Comparison of ENCODE assay signal across 11 cellular contexts in genomic region chr4:148926861-148927260, GRCh38.
DNase-seq lines count a peak whose midpoint lies in the region; ATAC-seq and TF ChIP-seq lines count a peak whose summit lies in the region.
"Had no signal": no experiment of that assay in that cellular context is flagged by ENCODE, and none has a peak within 500 bp of the region (broad histone marks: within the 10 kb centered on the region; RNA-seq: fewer than 3 reads in every experiment).

No MANE protein-coding gene starts in this region.

- ATAC-seq in T-helper 17 cell, result no peak
- ATAC-seq in activated CD8-positive, alpha-beta T cell treated with anti-CD3 and anti-CD28 coated beads, Interleukin-2, amount 10 ng/mL, durations not matched to agents 7 days and 5 days, result no peak
- ATAC-seq: HepG2 had no signal

- H3K4me3 ChIP-seq in BE2C (ENCODE audit: low read depth, low read length) (no peak overlapping the region), cardiac fibroblast (replicated peaks in 1 of 2; ENCODE audit: low read depth in 2 of 2, low read length in 2 of 2) (no peak overlapping the region), mesendoderm (ENCODE audit: low read length) (no peak overlapping the region)
- no peak overlapping the region for H3K4me3 ChIP-seq in CD4-positive, alpha-beta memory T cell (ENCODE audit: low read length in 2 of 2)

- no peak overlapping the region for H3K56ac ChIP-seq in mesendoderm (ENCODE audit: low read length)

- no peak overlapping the region for H4K5ac ChIP-seq in mesendoderm (ENCODE audit: low read length)

- no peaks in the 10 kb centered on the region for H3K27me3 Mint-ChIP-seq in CD4-positive, alpha-beta memory T cell
- H3K27me3 Mint-ChIP-seq in T-helper 17 cell, result no peaks in the 10 kb centered on the region
- H3K27me3 Mint-ChIP-seq in activated CD8-positive, alpha-beta T cell treated with anti-CD3 and anti-CD28 coated beads, Interleukin-2, amount 10 ng/mL, durations not matched to agents 7 days and 5 days (ENCODE audit: low read depth), result no peaks in the 10 kb centered on the region

- CTCF ChIA-PET in CD4-positive, alpha-beta memory T cell (lab: Charles Lee; ENCODE audit: partially characterized antibody), result no interaction called here
- CTCF ChIA-PET in activated CD8-positive, alpha-beta T cell treated with anti-CD3 and anti-CD28 coated beads, Interleukin-2, amount 10 ng/mL, durations not matched to agents 7 days and 5 days (lab: Charles Lee), result no interaction called here

- H3K9me3 ChIP-seq in BE2C, result no peaks in the 10 kb centered on the region
- H3K9me3 ChIP-seq in CD4-positive, alpha-beta memory T cell (ENCODE audit: control insufficient read depth in 1 of 2, low read length in 2 of 2), result no peaks in the 10 kb centered on the region
- H3K9me3 ChIP-seq in T-helper 17 cell (ENCODE audit: control insufficient read depth, low read length, poor library complexity, severe bottlenecking), result peaks cover 5% of the 10 kb centered on the region

- no peaks in the 10 kb centered on the region for H3K4me1 Mint-ChIP-seq in CD4-positive, alpha-beta memory T cell
- no peaks in the 10 kb centered on the region for H3K4me1 Mint-ChIP-seq in T-helper 17 cell
- H3K4me1 Mint-ChIP-seq in activated CD8-positive, alpha-beta T cell treated with anti-CD3 and anti-CD28 coated beads, Interleukin-2, amount 10 ng/mL, durations not matched to agents 7 days and 5 days (ENCODE audit: low read depth), result no peaks in the 10 kb centered on the region

- no peak overlapping the region for H2BK15ac ChIP-seq in mesendoderm (replicated peaks; ENCODE audit: low read depth)

- WGBS in mesendoderm (ENCODE audit: extremely low coverage, insufficient coverage, low lambda C conversion rate), result no CpG with 5 or more reads among the region's 1 CpG

- no peak overlapping the region for H4K8ac ChIP-seq in mesendoderm (ENCODE audit: low read depth, low read length)

- H3K27ac Mint-ChIP-seq in CD4-positive, alpha-beta memory T cell, result no peak overlapping the region
- H3K27ac Mint-ChIP-seq in T-helper 17 cell, result no peak overlapping the region
- no peak overlapping the region for H3K27ac Mint-ChIP-seq in activated CD8-positive, alpha-beta T cell treated with anti-CD3 and anti-CD28 coated beads, Interleukin-2, amount 10 ng/mL, durations not matched to agents 7 days and 5 days

- intact Hi-C loops in CD4-positive, alpha-beta memory T cell (cut with micrococcal nuclease), result no loop called here

- H3K27me3 ChIP-seq in BE2C (no peaks in the 10 kb centered on the region), mesendoderm (ENCODE audit: insufficient read depth, low read length, poor library complexity) (no peaks in the 10 kb centered on the region)
- H3K27me3 ChIP-seq in CD4-positive, alpha-beta memory T cell (ENCODE audit: insufficient read depth, low read length), result no peaks in the 10 kb centered on the region

- H3K4me3 Mint-ChIP-seq in CD4-positive, alpha-beta memory T cell, result no peak overlapping the region
- no peak overlapping the region for H3K4me3 Mint-ChIP-seq in T-helper 17 cell
- H3K4me3 Mint-ChIP-seq in activated CD8-positive, alpha-beta T cell treated with anti-CD3 and anti-CD28 coated beads, Interleukin-2, amount 10 ng/mL, durations not matched to agents 7 days and 5 days, result no peak overlapping the region

- H3K9ac ChIP-seq in mesendoderm (ENCODE audit: low read length), result no peak overlapping the region

- no peaks in the 10 kb centered on the region for H3K79me1 ChIP-seq in mesendoderm (ENCODE audit: low read length)

- no peak overlapping the region for H3K27ac ChIP-seq in mesendoderm (ENCODE audit: low read depth, low read length)
- no peak overlapping the region for H3K27ac ChIP-seq in CD4-positive, alpha-beta memory T cell (ENCODE audit: low read depth, low read length)
- H3K27ac ChIP-seq: C4-2B had no signal

- POLR2A ChIA-PET in CD4-positive, alpha-beta memory T cell (lab: Charles Lee; ENCODE audit: partially characterized antibody), result no interaction called here
- POLR2A ChIA-PET in activated CD8-positive, alpha-beta T cell treated with anti-CD3 and anti-CD28 coated beads, Interleukin-2, amount 10 ng/mL, durations not matched to agents 7 days and 5 days (lab: Charles Lee), result no interaction called here

- H2AK5ac ChIP-seq in mesendoderm (ENCODE audit: low read length), result no peak overlapping the region

- no peak overlapping the region for H3K23ac ChIP-seq in mesendoderm (ENCODE audit: low read length)

- peaks cover 6 to 38% (median 21%) of the 10 kb centered on the region in 8 donors for H3K9me3 Mint-ChIP-seq in CD4-positive, alpha-beta memory T cell
- H3K9me3 Mint-ChIP-seq in activated CD8-positive, alpha-beta T cell treated with anti-CD3 and anti-CD28 coated beads, Interleukin-2, amount 10 ng/mL, durations not matched to agents 7 days and 5 days (ENCODE audit: insufficient read depth), result peaks cover 11% of the 10 kb centered on the region

- DNase-seq in BE2C (peak; percentile 77), NCI-H2171 treated with DMSO at 0.1 percent for 48 hours (lab: John Stamatoyannopoulos, UW) (peak; percentile 0), cardiac fibroblast (ENCODE audit: low read depth in 2 of 2) (peak; percentile 17 to 89), mesendoderm (peak; percentile 1), cortex of kidney (lab: John Stamatoyannopoulos, UW) (no peak), T-helper 17 cell (no peak)
- no peak for DNase-seq in CD4-positive, alpha-beta memory T cell
- DNase-seq in activated CD8-positive, alpha-beta T cell treated with anti-CD3 and anti-CD28 coated beads, Interleukin-2, amount 10 ng/mL, durations not matched to agents 7 days and 5 days, result no peak
- DNase-seq: NCI-H2107 had no signal

- no peaks in the 10 kb centered on the region for H3K79me2 ChIP-seq in mesendoderm (ENCODE audit: control insufficient read depth, insufficient read depth, low read length)

- H3K4me1 ChIP-seq in BE2C (peaks cover 3% of the 10 kb centered on the region), mesendoderm (ENCODE audit: control insufficient read depth, low read depth, low read length) (no peaks in the 10 kb centered on the region)
- no peaks in the 10 kb centered on the region for H3K4me1 ChIP-seq in CD4-positive, alpha-beta memory T cell (ENCODE audit: insufficient read depth, low read length)

- no peak overlapping the region for H2BK120ac ChIP-seq in mesendoderm (ENCODE audit: low read depth, low read length)

- no peak for TF ChIP-seq CTCF in BE2C (IDR thresholded peaks at IDR 0.05; ENCODE audit: low read depth, low read length)
- TF ChIP-seq CTCF in cardiac fibroblast (IDR thresholded peaks at IDR 0.05; ENCODE audit: low read depth, low read length), result no peak

- no peak overlapping the region for H3K4me2 ChIP-seq in mesendoderm (ENCODE audit: low read length)

- H3K18ac ChIP-seq in mesendoderm (ENCODE audit: low read length), result no peak overlapping the region

- no peak overlapping the region for H3K4ac ChIP-seq in mesendoderm (ENCODE audit: low read depth, low read length)

- H2BK5ac ChIP-seq in mesendoderm (ENCODE audit: low read length), result no peak overlapping the region

- H3K36me3 Mint-ChIP-seq in CD4-positive, alpha-beta memory T cell, result peaks cover 0 to 2% of the 10 kb centered on the region in 2 donors
- H3K36me3 Mint-ChIP-seq in T-helper 17 cell (ENCODE audit: low read depth), result no peaks in the 10 kb centered on the region
- H3K36me3 Mint-ChIP-seq in activated CD8-positive, alpha-beta T cell treated with anti-CD3 and anti-CD28 coated beads, Interleukin-2, amount 10 ng/mL, durations not matched to agents 7 days and 5 days (ENCODE audit: low read depth), result no peaks in the 10 kb centered on the region

- H3K36me3 ChIP-seq in BE2C (no peaks in the 10 kb centered on the region), mesendoderm (ENCODE audit: control insufficient read depth, insufficient read depth, low read length) (no peaks in the 10 kb centered on the region)
- no peaks in the 10 kb centered on the region for H3K36me3 ChIP-seq in CD4-positive, alpha-beta memory T cell (ENCODE audit: insufficient read depth, low read length)

Comparison
In these comparisons a context has a peak if more than half of its experiments do, and no peak if none do; other contexts are left out.
1. DNase-seq: peak in BE2C (single experiment), NCI-H2171 treated with DMSO at 0.1 percent for 48 hours (single experiment), cardiac fibroblast (2 of 2) and mesendoderm (single experiment); none in CD4-positive, alpha-beta memory T cell (0 of 5), cortex of kidney (single experiment), T-helper 17 cell (0 of 3) and activated CD8-positive, alpha-beta T cell treated with anti-CD3 and anti-CD28 coated beads, Interleukin-2, amount 10 ng/mL, durations not matched to agents 7 days and 5 days (single experiment).